In the genomic region with DNA sequence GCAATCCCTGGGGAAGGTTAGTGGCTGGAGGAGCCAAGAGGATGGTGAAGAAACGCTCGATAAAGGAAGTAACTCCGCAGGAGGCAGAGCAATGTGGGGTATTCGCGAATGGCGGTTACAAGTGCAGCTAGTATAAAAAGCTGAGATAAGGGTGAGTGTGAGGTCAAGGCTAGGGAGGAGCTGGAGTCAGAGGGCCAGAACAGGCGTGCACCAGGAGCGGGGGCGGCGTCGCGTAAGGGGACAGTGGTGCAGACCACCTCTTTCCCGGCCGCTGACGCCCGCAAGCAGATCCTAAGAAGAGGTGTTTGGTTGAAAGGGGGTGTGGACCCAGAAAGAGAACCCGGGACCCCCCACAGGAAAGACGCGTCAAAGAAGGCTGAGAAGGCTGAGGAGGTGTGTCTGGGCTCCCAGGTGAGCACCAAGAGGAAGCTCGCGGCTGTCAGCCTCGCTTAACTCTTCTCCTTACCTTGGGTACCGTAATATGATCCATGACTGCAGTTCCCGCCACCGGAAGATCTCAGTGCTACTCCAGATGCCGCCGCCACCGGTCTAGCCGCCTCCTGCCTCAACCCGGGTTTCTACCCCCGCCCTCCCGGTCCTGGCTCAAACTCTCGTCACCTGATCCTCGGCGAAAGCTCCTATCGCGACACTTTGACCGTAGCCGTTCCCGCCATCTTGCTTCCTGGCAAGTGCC, we compare ENCODE assay signal across 1 cellular context.
TF ChIP-seq lines count a peak whose summit lies in the region.

A gene (minus strand): TSS at position 579 of the 694 bp plus-strand sequence. CDS start 89 bp downstream, at position 490.

TF ChIP-seq in A549, 52 proteins besides CTCF, POLR2A, EP300 and RAD21 (continued from another document):
- TF ChIP-seq, protein P1, sequence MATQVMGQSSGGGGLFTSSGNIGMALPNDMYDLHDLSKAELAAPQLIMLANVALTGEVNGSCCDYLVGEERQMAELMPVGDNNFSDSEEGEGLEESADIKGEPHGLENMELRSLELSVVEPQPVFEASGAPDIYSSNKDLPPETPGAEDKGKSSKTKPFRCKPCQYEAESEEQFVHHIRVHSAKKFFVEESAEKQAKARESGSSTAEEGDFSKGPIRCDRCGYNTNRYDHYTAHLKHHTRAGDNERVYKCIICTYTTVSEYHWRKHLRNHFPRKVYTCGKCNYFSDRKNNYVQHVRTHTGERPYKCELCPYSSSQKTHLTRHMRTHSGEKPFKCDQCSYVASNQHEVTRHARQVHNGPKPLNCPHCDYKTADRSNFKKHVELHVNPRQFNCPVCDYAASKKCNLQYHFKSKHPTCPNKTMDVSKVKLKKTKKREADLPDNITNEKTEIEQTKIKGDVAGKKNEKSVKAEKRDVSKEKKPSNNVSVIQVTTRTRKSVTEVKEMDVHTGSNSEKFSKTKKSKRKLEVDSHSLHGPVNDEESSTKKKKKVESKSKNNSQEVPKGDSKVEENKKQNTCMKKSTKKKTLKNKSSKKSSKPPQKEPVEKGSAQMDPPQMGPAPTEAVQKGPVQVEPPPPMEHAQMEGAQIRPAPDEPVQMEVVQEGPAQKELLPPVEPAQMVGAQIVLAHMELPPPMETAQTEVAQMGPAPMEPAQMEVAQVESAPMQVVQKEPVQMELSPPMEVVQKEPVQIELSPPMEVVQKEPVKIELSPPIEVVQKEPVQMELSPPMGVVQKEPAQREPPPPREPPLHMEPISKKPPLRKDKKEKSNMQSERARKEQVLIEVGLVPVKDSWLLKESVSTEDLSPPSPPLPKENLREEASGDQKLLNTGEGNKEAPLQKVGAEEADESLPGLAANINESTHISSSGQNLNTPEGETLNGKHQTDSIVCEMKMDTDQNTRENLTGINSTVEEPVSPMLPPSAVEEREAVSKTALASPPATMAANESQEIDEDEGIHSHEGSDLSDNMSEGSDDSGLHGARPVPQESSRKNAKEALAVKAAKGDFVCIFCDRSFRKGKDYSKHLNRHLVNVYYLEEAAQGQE (IDR thresholded peaks at IDR 0.05): peak; percentile 89
TF ChIP-seq in A549: peak in this region for 5.
